ENCODE assay signal across 8 cellular contexts in genomic region chr10:75165684-75166622, GRCh38. TPM values are rescaled to one million over a fixed set of nuclear protein-coding genes. Genes with fewer than 3 reads are reported as not detected.
DNase-seq lines count a peak whose midpoint lies in the region; ATAC-seq and TF ChIP-seq lines count a peak whose summit lies in the region.

No MANE protein-coding gene starts in this region.

- TF ChIP-seq POLR2A in adrenal gland (IDR thresholded peaks at IDR 0.05), result no peak
- TF ChIP-seq POLR2A in gastroesophageal sphincter (IDR thresholded peaks at IDR 0.05), result no peak

- 34 to 46% (median 37%) methylated on average over 2 of the region's 2 CpGs for WGBS in adrenal gland, 4 donors
- 50 to 75% methylated on average over 1 to 2 of the region's 2 CpGs for WGBS in gastroesophageal sphincter (ENCODE audit: low coverage in 1 of 2), 2 donors

- H3K4me1 ChIP-seq in adrenal gland (replicated peaks in 1 of 2) (peaks cover 0 to 12% of the 10 kb centered on the region in 2 donors), gastroesophageal sphincter (peaks cover 0 to 27% (median 0%) of the 10 kb centered on the region in 3 donors)

- peak overlapping the region in 1 of 5 donors; percentile 17 for H3K27ac ChIP-seq in adrenal gland
- H3K27ac ChIP-seq in gastroesophageal sphincter, result no peak overlapping the region

- H3K9me3 Mint-ChIP-seq in activated CD4-positive, alpha-beta memory T cell treated with anti-CD3 and anti-CD28 coated beads, Interleukin-2, amount 10 ng/mL, durations not matched to agents 7 days and 5 days, result no peaks in the 10 kb centered on the region

- H3K4me1 Mint-ChIP-seq in activated CD4-positive, alpha-beta memory T cell treated with anti-CD3 and anti-CD28 coated beads, Interleukin-2, amount 10 ng/mL, durations not matched to agents 7 days and 5 days, result peaks cover 29% of the 10 kb centered on the region

- H3K36me3 ChIP-seq in adrenal gland (replicated peaks in 1 of 2), result peaks cover 0 to 18% of the 10 kb centered on the region in 2 donors
- peaks cover 0 to 36% of the 10 kb centered on the region in 2 donors for H3K36me3 ChIP-seq in gastroesophageal sphincter
- H3K36me3 ChIP-seq in H7 (replicated peaks; ENCODE audit: control insufficient read depth, insufficient read depth, low read length), result no peaks in the 10 kb centered on the region

- peak; percentile 79 for ATAC-seq in GM19035 (IDR thresholded peaks at IDR 0.05; ENCODE audit: unreplicated experiment)
- ATAC-seq in HG03159 (IDR thresholded peaks at IDR 0.05; ENCODE audit: unreplicated experiment), result peak; percentile 85
- no peak for ATAC-seq in gastroesophageal sphincter

- H3K4me3 ChIP-seq in AG10803 (ENCODE audit: low read length) (no peak overlapping the region), adrenal gland (no peak overlapping the region), gastroesophageal sphincter (no peak overlapping the region), H7 (ENCODE audit: insufficient read depth, low read depth, low read length) (no peak overlapping the region)

- no peaks in the 10 kb centered on the region for H3K27me3 Mint-ChIP-seq in activated CD4-positive, alpha-beta memory T cell treated with anti-CD3 and anti-CD28 coated beads, Interleukin-2, amount 10 ng/mL, durations not matched to agents 7 days and 5 days

- peak overlapping the region; percentile 5 for H3K4me3 Mint-ChIP-seq in activated CD4-positive, alpha-beta memory T cell treated with anti-CD3 and anti-CD28 coated beads, Interleukin-2, amount 10 ng/mL, durations not matched to agents 7 days and 5 days

- peak overlapping the region; percentile 76 for H3K27ac Mint-ChIP-seq in activated CD4-positive, alpha-beta memory T cell treated with anti-CD3 and anti-CD28 coated beads, Interleukin-2, amount 10 ng/mL, durations not matched to agents 7 days and 5 days

- intact Hi-C loops in adrenal gland (cut with DNase I), result no loop called here

- DNase-seq in AG10803 (ENCODE audit: low read depth) (peak; percentile 39), adrenal gland (no peak), GOT3 (lab: John Stamatoyannopoulos, UW) (no peak), H7 (no peak)
- no peak for DNase-seq in activated CD4-positive, alpha-beta memory T cell treated with anti-CD3 and anti-CD28 coated beads, Interleukin-2, amount 10 ng/mL, durations not matched to agents 7 days and 5 days

- peaks cover 18% of the 10 kb centered on the region for H3K36me3 Mint-ChIP-seq in activated CD4-positive, alpha-beta memory T cell treated with anti-CD3 and anti-CD28 coated beads, Interleukin-2, amount 10 ng/mL, durations not matched to agents 7 days and 5 days (ENCODE audit: low read depth)

- CTCF ChIA-PET in activated CD4-positive, alpha-beta memory T cell treated with anti-CD3 and anti-CD28 coated beads, Interleukin-2, amount 10 ng/mL, durations not matched to agents 7 days and 5 days (lab: Charles Lee), result interaction anchor here (0.6 to 3.0 kb wide), 4 partner anchors 11 to 136 kb away, joined by 3 to 8 read pairs (median 3); partner anchors contain the start of gene COMTD1

- no peak for TF ChIP-seq EP300 in gastroesophageal sphincter (IDR thresholded peaks at IDR 0.05)

- H3K9me3 ChIP-seq in adrenal gland (replicated peaks in 1 of 3), result no peaks in the 10 kb centered on the region
- no peaks in the 10 kb centered on the region for H3K9me3 ChIP-seq in gastroesophageal sphincter

- POLR2A ChIA-PET in activated CD4-positive, alpha-beta memory T cell treated with anti-CD3 and anti-CD28 coated beads, Interleukin-2, amount 10 ng/mL, durations not matched to agents 7 days and 5 days (lab: Charles Lee), result interaction anchor here (0.7 to 2.2 kb wide), 4 partner anchors 9 to 55 kb away, joined by 3 to 10 read pairs (median 6); partner anchors contain the start of genes SAMD8 and VDAC2

- TF ChIP-seq CTCF in AG10803 (conservative IDR thresholded peaks at IDR 0.05; ENCODE audit: low read length) (no peak), adrenal gland (IDR thresholded peaks at IDR 0.05) (no peak), gastroesophageal sphincter (IDR thresholded peaks at IDR 0.05) (no peak)

- H3K27me3 ChIP-seq in adrenal gland, result no peaks in the 10 kb centered on the region
- no peaks in the 10 kb centered on the region for H3K27me3 ChIP-seq in gastroesophageal sphincter
- no peaks in the 10 kb centered on the region for H3K27me3 ChIP-seq in H7 (ENCODE audit: control insufficient read depth, insufficient read depth, low read length)

RNA-seq across cellular contexts. Expression of gene VDAC2, which starts 44.6 kb away (rescaled TPM):
- 100 to 1,000 TPM; 128 to 133 TPM for total RNA-seq in activated CD4-positive, alpha-beta memory T cell treated with anti-CD3 and anti-CD28 coated beads, Interleukin-2, amount 10 ng/mL, durations not matched to agents 7 days and 5 days
- total RNA-seq in adrenal gland (100 to 1,000 TPM; 139 to 271 (median 197) TPM), gastroesophageal sphincter (100 to 1,000 TPM; 199 to 283 (median 249) TPM)
- 100 to 1,000 TPM in 2 of 3 donors, 10 to 100 TPM in 1; 83.2 to 297 (median 115) TPM for polyA plus RNA-seq in adrenal gland
- 213 and 218 TPM in 2 replicates for total RNA-seq in H7 (2014; rRNA removed; shearing (Covaris generic))

RNA-seq across cellular contexts. Expression of gene SAMD8, which starts 54.5 kb away (rescaled TPM):
- 10 to 100 TPM; 13.9 to 14.1 TPM for total RNA-seq in activated CD4-positive, alpha-beta memory T cell treated with anti-CD3 and anti-CD28 coated beads, Interleukin-2, amount 10 ng/mL, durations not matched to agents 7 days and 5 days
- total RNA-seq in adrenal gland (10 to 100 TPM; 25.6 to 48.7 (median 34.0) TPM), gastroesophageal sphincter (10 to 100 TPM; 23.2 to 33.8 (median 30.7) TPM)
- polyA plus RNA-seq in adrenal gland, result 10 to 100 TPM in 1 of 3 donors, 1 to 10 TPM in 2; 5.7 to 27.8 (median 6.0) TPM
- total RNA-seq in H7 (2014; rRNA removed; shearing (Covaris generic)), result 13.2 and 15.4 TPM in 2 replicates
